In the genomic region with DNA sequence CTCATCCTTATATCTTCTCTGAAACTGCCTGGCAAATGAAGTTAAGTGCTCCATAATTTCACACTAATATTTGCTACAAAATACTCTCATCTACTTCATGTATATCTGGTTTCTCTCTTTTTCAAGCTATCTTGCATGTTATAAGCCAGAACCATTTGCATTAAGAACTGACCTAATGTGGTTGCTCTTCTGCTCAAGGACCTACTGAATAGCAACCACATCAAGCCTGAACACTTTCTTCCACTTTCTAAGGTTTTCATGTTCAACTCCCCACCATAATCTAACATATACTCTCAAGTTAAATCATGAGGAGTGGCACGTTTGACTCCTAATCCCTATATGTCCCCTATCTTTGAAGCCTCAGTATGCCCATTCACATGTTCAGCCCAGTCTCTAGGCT, we compare ENCODE assay signal across 23 cellular contexts. TPM values are rescaled to one million over a fixed set of nuclear protein-coding genes. Genes with fewer than 3 reads are reported as not detected.
"Had no signal": no experiment of that assay in that cellular context is flagged by ENCODE, and none has a peak within 500 bp of the region (broad histone marks: within the 10 kb centered on the region; RNA-seq: fewer than 3 reads in every experiment).

No MANE protein-coding gene starts in this region.

- ATAC-seq: activated naive CD4-positive, alpha-beta T cell treated with anti-CD3 and anti-CD28 coated beads, Interleukin-2, amount 50 U/mL, for 72 hours; body of pancreas; heart left ventricle; mucosa of descending colon; naive thymus-derived CD8-positive, alpha-beta T cell; psoas muscle; sciatic nerve had no signal

- H3K36me3 Mint-ChIP-seq: activated naive CD4-positive, alpha-beta T cell treated with anti-CD3 and anti-CD28 coated beads, Interleukin-2, amount 50 U/mL, for 72 hours; naive thymus-derived CD8-positive, alpha-beta T cell had no signal

- FAIRE-seq: frontal cortex, islet of Langerhans had no signal

- H3K4me3 ChIP-seq: body of pancreas, heart left ventricle, mucosa of descending colon, psoas muscle, upper lobe of left lung had no signal

- H3K27ac Mint-ChIP-seq: activated B cell treated with CpG ODN at 0.5 μM for 24 hours; activated CD4-positive, alpha-beta T cell treated with anti-CD3 and anti-CD28 coated beads, Interleukin-2, amount 10 ng/mL, durations not matched to agents 7 days and 5 days; activated naive CD4-positive, alpha-beta T cell treated with anti-CD3 and anti-CD28 coated beads, Interleukin-2, amount 50 U/mL, for 72 hours; stimulated activated naive CD8-positive, alpha-beta T cell treated with anti-CD3 and anti-CD28 coated beads, Interleukin-15, Interleukin-2, amounts not matched to agents 100 ng/mL and 50 ng/mL, for 24 hours had no signal

- H3K9me3 ChIP-seq: body of pancreas, heart left ventricle, mucosa of descending colon, psoas muscle, upper lobe of left lung had no signal

- H3K36me3 ChIP-seq: heart left ventricle, upper lobe of left lung had no signal

- H3K27me3 Mint-ChIP-seq: activated B cell treated with CpG ODN at 0.5 μM for 24 hours; activated CD4-positive, alpha-beta T cell treated with anti-CD3 and anti-CD28 coated beads, Interleukin-2, amount 10 ng/mL, durations not matched to agents 7 days and 5 days; central memory CD8-positive, alpha-beta T cell had no signal

- H3K27me3 ChIP-seq: body of pancreas, heart left ventricle, upper lobe of left lung had no signal

- H3K27ac ChIP-seq: body of pancreas, heart left ventricle, psoas muscle, upper lobe of left lung had no signal

- DNase-seq: activated B cell treated with CpG ODN at 0.5 μM for 24 hours; activated CD4-positive, alpha-beta T cell treated with anti-CD3 and anti-CD28 coated beads, Interleukin-2, amount 10 ng/mL, durations not matched to agents 7 days and 5 days; activated T-cell treated with anti-CD3 and anti-CD28 coated beads, Interleukin-2, amount 50 U/mL, for 1 hour; amniotic stem cell; body of pancreas; effector memory CD4-positive, alpha-beta T cell; heart left ventricle; mammary epithelial cell; mucosa of descending colon; naive thymus-derived CD8-positive, alpha-beta T cell; nucleus accumbens; psoas muscle; stimulated activated CD4-positive, alpha-beta T cell treated with anti-CD3 and anti-CD28 coated beads, Interleukin-12 subunit alpha, Interleukin-12 subunit beta, amount 100 ng/mL, for 4 hours; upper lobe of left lung had no signal

- H3K4me3 Mint-ChIP-seq: activated B cell treated with CpG ODN at 0.5 μM for 24 hours; activated CD4-positive, alpha-beta T cell treated with anti-CD3 and anti-CD28 coated beads, Interleukin-2, amount 10 ng/mL, durations not matched to agents 7 days and 5 days; central memory CD8-positive, alpha-beta T cell; naive thymus-derived CD8-positive, alpha-beta T cell; stimulated activated naive CD8-positive, alpha-beta T cell treated with anti-CD3 and anti-CD28 coated beads, Interleukin-15, Interleukin-2, amounts not matched to agents 100 ng/mL and 50 ng/mL, for 24 hours had no signal

- H3K9me3 Mint-ChIP-seq: activated B cell treated with CpG ODN at 0.5 μM for 24 hours; activated CD4-positive, alpha-beta T cell treated with anti-CD3 and anti-CD28 coated beads, Interleukin-2, amount 10 ng/mL, durations not matched to agents 7 days and 5 days; activated naive CD4-positive, alpha-beta T cell treated with anti-CD3 and anti-CD28 coated beads, Interleukin-2, amount 50 U/mL, for 72 hours; central memory CD8-positive, alpha-beta T cell; naive thymus-derived CD8-positive, alpha-beta T cell; stimulated activated naive CD8-positive, alpha-beta T cell treated with anti-CD3 and anti-CD28 coated beads, Interleukin-15, Interleukin-2, amounts not matched to agents 100 ng/mL and 50 ng/mL, for 24 hours had no signal

- H3K4me1 ChIP-seq: body of pancreas, psoas muscle, upper lobe of left lung had no signal

RNA-seq across cellular contexts. Expression of a gene that starts 27.2 kb away (rescaled TPM):
- total RNA-seq: mammary epithelial cell had no signal
- polyA plus RNA-seq: mammary epithelial cell had no signal

RNA-seq across cellular contexts. Expression of a gene that starts 33.2 kb away (rescaled TPM):
- total RNA-seq: activated CD4-positive, alpha-beta T cell treated with anti-CD3 and anti-CD28 coated beads, Interleukin-2, amount 10 ng/mL, durations not matched to agents 7 days and 5 days; activated CD8-positive, alpha-beta memory T cell treated with anti-CD3 and anti-CD28 coated beads for 36 hours; activated naive CD4-positive, alpha-beta T cell treated with anti-CD3 and anti-CD28 coated beads, Interleukin-2, amount 50 U/mL, for 72 hours; fibroblast of lung; frontal cortex; mammary epithelial cell; naive thymus-derived CD8-positive, alpha-beta T cell; temporal lobe had no signal
- polyA plus RNA-seq: fibroblast of lung; heart left ventricle; mammary epithelial cell; naive thymus-derived CD8-positive, alpha-beta T cell had no signal
